ENCODE assay signal across 26 cellular contexts in genomic region chrX:4560192-4560591, GRCh38.
"Had no signal": no experiment of that assay in that cellular context is flagged by ENCODE, and none has a peak within 500 bp of the region (broad histone marks: within the 10 kb centered on the region; RNA-seq: fewer than 3 reads in every experiment).

No MANE protein-coding gene starts in this region.

- H3K4me1 ChIP-seq: colonic mucosa, esophagus squamous epithelium, gastrocnemius medialis, heart right ventricle, left lung, lower lobe of right lung had no signal

- FAIRE-seq: endometrium, islet of Langerhans, keratinocyte had no signal

- H3K27me3 ChIP-seq: colonic mucosa, esophagus squamous epithelium, gastrocnemius medialis, heart right ventricle, left lung had no signal

- H3K27ac ChIP-seq: colonic mucosa, epithelial cell of prostate, esophagus squamous epithelium, gastrocnemius medialis, heart right ventricle, left lung, lower lobe of right lung had no signal

- H3K36me3 ChIP-seq: colonic mucosa, esophagus squamous epithelium, gastrocnemius medialis, heart right ventricle, left lung, lower lobe of right lung had no signal

- ATAC-seq: effector memory CD8-positive, alpha-beta T cell; esophagus mucosa; gastrocnemius medialis; heart right ventricle; left cardiac atrium; left lung; left ventricle myocardium superior; lower lobe of right lung; mucosa of descending colon had no signal

- H3K9me3 ChIP-seq: colonic mucosa, esophagus squamous epithelium, gastrocnemius medialis, heart right ventricle, left lung, lower lobe of right lung, mucosa of descending colon had no signal

- H3K4me3 ChIP-seq: colonic mucosa, esophagus squamous epithelium, gastrocnemius medialis, heart right ventricle, left lung, lower lobe of right lung, mucosa of descending colon had no signal

- DNase-seq: colonic mucosa; cortex of kidney; effector CD8-positive, alpha-beta T cell; effector memory CD8-positive, alpha-beta T cell; endodermal cell; erythroblast; esophagus squamous epithelium; foreskin fibroblast; foreskin melanocyte; gastrocnemius medialis; glutamatergic neuron; head of caudate nucleus; heart right ventricle; hippocampal formation; left cardiac atrium; left lung; left ventricle myocardium superior; lower lobe of right lung; mesenchymal stem cell; mucosa of descending colon; naive B cell had no signal
